Comparison of ENCODE assay signal across 14 cellular contexts in genomic region chr5:86909461-86909881, GRCh38.
A peak's percentile ranks its signal among the peaks of the same experiment; 100 is the strongest.
DNase-seq lines count a peak whose midpoint lies in the region; ATAC-seq lines count a peak whose summit lies in the region.
"Had no signal": no experiment of that assay in that cellular context is flagged by ENCODE, and none has a peak within 500 bp of the region (broad histone marks: within the 10 kb centered on the region; RNA-seq: fewer than 3 reads in every experiment).

No MANE protein-coding gene starts in this region.

- H3K4me1 Mint-ChIP-seq in activated T-cell treated with anti-CD3 and anti-CD28 coated beads, Interleukin-2, amount 50 U/mL, for 4 hours (ENCODE audit: low read depth), result no peaks in the 10 kb centered on the region
- H3K4me1 Mint-ChIP-seq: IgD-negative memory B cell; neural progenitor cell; stimulated activated naive CD8-positive, alpha-beta T cell treated with anti-CD3 and anti-CD28 coated beads, Interleukin-15, amount 100 ng/mL, for 72 hours had no signal

- no peak overlapping the region for H3K4me3 Mint-ChIP-seq in activated T-cell treated with anti-CD3 and anti-CD28 coated beads, Interleukin-2, amount 50 U/mL, for 4 hours
- H3K4me3 Mint-ChIP-seq: brain; IgD-negative memory B cell; neural progenitor cell; stimulated activated naive CD8-positive, alpha-beta T cell treated with anti-CD3 and anti-CD28 coated beads, Interleukin-15, amount 100 ng/mL, for 72 hours had no signal

- H3K9ac ChIP-seq in skeletal muscle satellite cell (ENCODE audit: low read depth, low read length), result no peak overlapping the region
- H3K9ac ChIP-seq: neural progenitor cell had no signal

- H3K27me3 Mint-ChIP-seq in activated T-cell treated with anti-CD3 and anti-CD28 coated beads, Interleukin-2, amount 50 U/mL, for 4 hours (ENCODE audit: low read depth), result peaks cover 12% of the 10 kb centered on the region

- H3K4me2 ChIP-seq in skeletal muscle satellite cell (ENCODE audit: low read length), result peak overlapping the region; percentile 32
- H3K4me2 ChIP-seq: neural progenitor cell had no signal

- H3K4me3 ChIP-seq in skeletal muscle satellite cell (ENCODE audit: low read length), result no peak overlapping the region
- H3K4me3 ChIP-seq: lung, neural progenitor cell had no signal

- H3K27me3 ChIP-seq in skeletal muscle satellite cell (ENCODE audit: control insufficient read depth, insufficient read depth, low read length), result no peaks in the 10 kb centered on the region
- H3K27me3 ChIP-seq: neural progenitor cell had no signal

- H3K36me3 Mint-ChIP-seq in activated T-cell treated with anti-CD3 and anti-CD28 coated beads, Interleukin-2, amount 50 U/mL, for 4 hours (ENCODE audit: insufficient read depth), result no peaks in the 10 kb centered on the region
- H3K36me3 Mint-ChIP-seq: brain, IgD-negative memory B cell, neural progenitor cell had no signal

- no peaks in the 10 kb centered on the region for H3K36me3 ChIP-seq in skeletal muscle satellite cell (ENCODE audit: insufficient read depth, low read length)
- H3K36me3 ChIP-seq: neural progenitor cell had no signal

- ATAC-seq in activated T-cell treated with anti-CD3 and anti-CD28 coated beads, Interleukin-2, amount 50 U/mL, for 4 hours, result no peak
- ATAC-seq: stimulated activated naive CD8-positive, alpha-beta T cell treated with anti-CD3 and anti-CD28 coated beads, Interleukin-15, amount 100 ng/mL, for 72 hours had no signal

- no peaks in the 10 kb centered on the region for H3K9me3 Mint-ChIP-seq in activated T-cell treated with anti-CD3 and anti-CD28 coated beads, Interleukin-2, amount 50 U/mL, for 4 hours
- H3K9me3 Mint-ChIP-seq: brain; IgD-negative memory B cell; neural progenitor cell; stimulated activated naive CD8-positive, alpha-beta T cell treated with anti-CD3 and anti-CD28 coated beads, Interleukin-15, amount 100 ng/mL, for 72 hours had no signal

- H3K4me1 ChIP-seq in skeletal muscle satellite cell (ENCODE audit: control insufficient read depth, insufficient read depth, low read length), result peaks cover 22% of the 10 kb centered on the region
- H3K4me1 ChIP-seq: neural progenitor cell had no signal

- DNase-seq in GM04503 (ENCODE audit: low read depth) (peak; percentile 74), NCI-H69 (lab: John Stamatoyannopoulos, UW) (peak; percentile 64), fibroblast of peridontal ligament (ENCODE audit: extremely low read depth) (peak; percentile 34), RPMI8226 (no peak), mucosa of gallbladder (ENCODE audit: low spot score) (no peak)
- no peak for DNase-seq in activated T-cell treated with anti-CD3 and anti-CD28 coated beads, Interleukin-2, amount 50 U/mL, for 4 hours
- DNase-seq: activated CD4-positive, alpha-beta T cell treated with anti-CD3 and anti-CD28 coated beads, Interleukin-2, amount 50 U/mL, for 1 hour; NCI-H526; stimulated activated naive CD8-positive, alpha-beta T cell treated with anti-CD3 and anti-CD28 coated beads, Interleukin-15, amount 100 ng/mL, for 72 hours had no signal

- H3K9me3 ChIP-seq in skeletal muscle satellite cell (replicated peaks; ENCODE audit: low read length), result no peaks in the 10 kb centered on the region

Comparison
In these comparisons a context has a peak if more than half of its experiments do, and no peak if none do; other contexts are left out.
1. DNase-seq: peak in GM04503 (single experiment), NCI-H69 (single experiment) and fibroblast of peridontal ligament (single experiment); none in activated T-cell treated with anti-CD3 and anti-CD28 coated beads, Interleukin-2, amount 50 U/mL, for 4 hours (single experiment), RPMI8226 (single experiment) and mucosa of gallbladder (single experiment).